1 cellular context compared by ENCODE assay signal in the genomic region with DNA sequence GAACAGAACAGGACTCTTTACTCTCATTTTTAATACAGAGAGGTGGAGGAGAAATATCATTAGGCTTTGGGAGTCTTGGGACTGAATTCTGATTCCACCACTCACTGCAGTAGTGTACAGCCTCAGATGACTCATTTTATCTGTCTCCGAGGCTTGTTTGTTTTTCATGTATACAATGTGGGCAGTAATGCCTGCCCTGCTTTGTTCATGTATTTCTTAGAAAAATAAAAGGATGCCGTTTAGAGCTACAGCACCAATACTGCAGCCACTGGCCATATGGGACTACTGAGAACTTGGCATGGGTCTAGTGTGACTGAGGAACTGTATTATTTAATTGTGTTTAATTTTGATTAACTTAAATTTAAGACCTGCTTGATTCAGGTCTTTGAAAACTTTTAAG.
A peak's percentile ranks its signal among the peaks of the same experiment; 100 is the strongest.
TF ChIP-seq lines count a peak whose summit lies in the region.

No MANE protein-coding gene starts in this region.

TF ChIP-seq in IMR-90, 13 proteins besides CTCF, POLR2A, EP300 and RAD21 (continued from another document):
- peak; percentile 64 for TF ChIP-seq BHLHE40 (IDR thresholded peaks at IDR 0.05; ENCODE audit: low read depth, low read length)
- TF ChIP-seq FOS (IDR thresholded peaks at IDR 0.05; ENCODE audit: low read depth, low read length): peak; percentile 91
- peak; percentile 38 for TF ChIP-seq RCOR1 (IDR thresholded peaks at IDR 0.05; ENCODE audit: insufficient replicate concordance, low read length)
- TF ChIP-seq MAFK (IDR thresholded peaks at IDR 0.05; ENCODE audit: low read depth, low read length): no peak
- TF ChIP-seq CHD1 (IDR thresholded peaks at IDR 0.05; ENCODE audit: low read depth, low read length): no peak
